30 cellular contexts compared by ENCODE assay signal in the genomic region with DNA sequence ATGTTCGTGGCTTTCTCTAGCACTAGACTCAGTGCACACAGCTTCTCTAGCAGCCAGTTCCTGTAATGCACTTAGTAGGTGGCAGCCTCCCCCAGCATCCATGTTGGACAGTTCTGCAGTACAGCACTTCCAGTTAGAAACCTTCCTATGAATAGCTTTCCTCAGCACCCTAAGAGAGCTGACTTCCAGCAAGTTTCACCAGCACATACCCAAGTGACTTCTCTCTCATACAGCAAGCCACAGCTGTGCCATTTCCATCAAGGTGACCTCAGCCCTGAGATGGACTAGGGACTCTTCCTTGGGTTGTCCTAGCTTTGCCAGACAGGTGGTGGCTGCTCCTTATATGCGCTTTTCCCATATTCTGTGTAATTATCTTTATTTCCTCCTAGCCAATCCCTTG.
DNase-seq lines count a peak whose midpoint lies in the region; ATAC-seq, FAIRE-seq and TF ChIP-seq lines count a peak whose summit lies in the region.
"Had no signal": no experiment of that assay in that cellular context is flagged by ENCODE, and none has a peak within 500 bp of the region (broad histone marks: within the 10 kb centered on the region; RNA-seq: fewer than 3 reads in every experiment).

No MANE protein-coding gene starts in this region.

- no peak for TF ChIP-seq CTCF in cardiac muscle cell (IDR thresholded peaks at IDR 0.05; ENCODE audit: low read depth, low read length)
- TF ChIP-seq CTCF in kidney (IDR thresholded peaks at IDR 0.05; ENCODE audit: borderline replicate concordance, extremely low read depth, insufficient read depth) = no peak

- no peak overlapping the region for H3K9ac ChIP-seq in kidney (ENCODE audit: low read length in 2 of 2)
- H3K9ac ChIP-seq: BLaER1 treated with 17β-estradiol and CSF1 and Interleukin-3, amounts not matched to agents 10 nM and 100 nM had no signal

- no peak for DNase-seq in cardiac muscle cell (ENCODE audit: low read depth in 1 of 2, low spot score in 1 of 2)
- no peak for DNase-seq in cardiac septum (ENCODE audit: low spot score)
- DNase-seq in effector memory CD8-positive, alpha-beta T cell = no peak
- DNase-seq in myocyte (ENCODE audit: low read depth) = peak; percentile 29
- no peak for DNase-seq in urothelium cell line (ENCODE audit: low spot score)
- DNase-seq in kidney = no peak
- DNase-seq: activated gamma-delta T cell; brain microvascular endothelial cell; Calu3; DMS79 treated with DMSO at 0.1 percent for 48 hours; GDM1; hippocampal formation; Kasumi-1; left colon; mesenchymal stem cell; NCI-H1417; NCI-H2029 treated with DMSO at 0.1 percent for 48 hours; NCI-H524 treated with DMSO at 0.1 percent for 48 hours; OCI-M1; posterior cingulate gyrus; stimulated activated CD4-positive, alpha-beta T cell treated with anti-CD3 and anti-CD28 coated beads, Interleukin-4, amount 100 ng/mL, for 1 hour had no signal

- H3K9me3 Mint-ChIP-seq in effector memory CD8-positive, alpha-beta T cell = no peaks in the 10 kb centered on the region
- H3K9me3 Mint-ChIP-seq: T-helper 1 cell treated with Interleukin-12 subunit alpha and Interleukin-12 subunit beta and Interleukin-4 antibody, amounts not matched to agents 30 μg/mL and 1 μg/mL, for 36 hours; type B pancreatic cell had no signal

- peak; percentile 23 for FAIRE-seq in urothelium cell line (lab: Jason Lieb, UNC)
- no peak for FAIRE-seq in kidney (lab: Jason Lieb, UNC)
- FAIRE-seq: TTC549 had no signal

- no peak overlapping the region for H3K4me3 Mint-ChIP-seq in effector memory CD8-positive, alpha-beta T cell
- H3K4me3 Mint-ChIP-seq: T-helper 1 cell treated with Interleukin-12 subunit alpha and Interleukin-12 subunit beta and Interleukin-4 antibody, amounts not matched to agents 30 μg/mL and 1 μg/mL, for 36 hours; type B pancreatic cell had no signal

- H3K27ac ChIP-seq in cardiac muscle cell (peak overlapping the region; percentile 44), kidney (ENCODE audit: low read depth in 2 of 2, low read length in 2 of 2) (no peak overlapping the region)
- H3K27ac ChIP-seq: BLaER1 treated with 17β-estradiol and CSF1 and Interleukin-3, amounts not matched to agents 10 nM and 100 nM; brain microvascular endothelial cell; neutrophil; SK-N-MC had no signal

- H3K27ac Mint-ChIP-seq in effector memory CD8-positive, alpha-beta T cell = peak overlapping the region; percentile 1 to 28
- H3K27ac Mint-ChIP-seq: type B pancreatic cell had no signal

- no peak for ATAC-seq in effector memory CD8-positive, alpha-beta T cell (replicated peaks)
- ATAC-seq in HG03439 (IDR thresholded peaks at IDR 0.05; ENCODE audit: unreplicated experiment) = no peak
- ATAC-seq: activated CD4-positive, CD25-positive, alpha-beta regulatory T cell treated with anti-CD3 and anti-CD28 coated beads, Interleukin-2, amount 50 U/mL, for 24 hours; HCT116; left colon had no signal

- H3K4me1 Mint-ChIP-seq in effector memory CD8-positive, alpha-beta T cell (ENCODE audit: low read depth in 2 of 2) = peaks cover 7 to 28% of the 10 kb centered on the region in 2 donors

- peaks cover 35% of the 10 kb centered on the region for H3K36me3 Mint-ChIP-seq in effector memory CD8-positive, alpha-beta T cell (ENCODE audit: insufficient read depth)

- H3K4me3 ChIP-seq in cardiac muscle cell (no peak overlapping the region), kidney (ENCODE audit: low read length in 2 of 2) (no peak overlapping the region)
- H3K4me3 ChIP-seq: BLaER1 treated with 17β-estradiol and CSF1 and Interleukin-3, amounts not matched to agents 10 nM and 100 nM; SK-N-MC had no signal

- H3K36me3 ChIP-seq in cardiac muscle cell (peaks cover 24% of the 10 kb centered on the region), kidney (ENCODE audit: control insufficient read depth in 1 of 2, insufficient read depth in 2 of 2, low read length in 2 of 2) (peaks cover 4 to 8% of the 10 kb centered on the region in 2 donors)

- H3K27me3 Mint-ChIP-seq in effector memory CD8-positive, alpha-beta T cell = no peaks in the 10 kb centered on the region
- H3K27me3 Mint-ChIP-seq: type B pancreatic cell had no signal

- no peaks in the 10 kb centered on the region for H3K9me3 ChIP-seq in cardiac muscle cell (ENCODE audit: low read depth)
- H3K9me3 ChIP-seq in kidney (ENCODE audit: control insufficient read depth in 1 of 2, low read length in 2 of 2) = no peaks in the 10 kb centered on the region
- H3K9me3 ChIP-seq: neutrophil had no signal

- no peaks in the 10 kb centered on the region for H3K4me1 ChIP-seq in cardiac muscle cell (ENCODE audit: low read depth)
- H3K4me1 ChIP-seq in kidney (ENCODE audit: control insufficient read depth in 1 of 2, insufficient read depth in 1 of 2, low read depth in 1 of 2, low read length in 2 of 2) = peaks cover 0 to 2% of the 10 kb centered on the region in 2 donors
- H3K4me1 ChIP-seq: BLaER1 treated with 17β-estradiol and CSF1 and Interleukin-3, amounts not matched to agents 10 nM and 100 nM had no signal

- intact Hi-C loops in cardiac septum (cut with DNase I) (no loop called here), kidney (cut with DNase I) (no loop called here)

- no peaks in the 10 kb centered on the region for H3K27me3 ChIP-seq in cardiac muscle cell
- H3K27me3 ChIP-seq: BLaER1 treated with 17β-estradiol and CSF1 and Interleukin-3, amounts not matched to agents 10 nM and 100 nM; brain microvascular endothelial cell; neutrophil had no signal
